Comparison of ENCODE assay signal across 20 cellular contexts in the genomic region with DNA sequence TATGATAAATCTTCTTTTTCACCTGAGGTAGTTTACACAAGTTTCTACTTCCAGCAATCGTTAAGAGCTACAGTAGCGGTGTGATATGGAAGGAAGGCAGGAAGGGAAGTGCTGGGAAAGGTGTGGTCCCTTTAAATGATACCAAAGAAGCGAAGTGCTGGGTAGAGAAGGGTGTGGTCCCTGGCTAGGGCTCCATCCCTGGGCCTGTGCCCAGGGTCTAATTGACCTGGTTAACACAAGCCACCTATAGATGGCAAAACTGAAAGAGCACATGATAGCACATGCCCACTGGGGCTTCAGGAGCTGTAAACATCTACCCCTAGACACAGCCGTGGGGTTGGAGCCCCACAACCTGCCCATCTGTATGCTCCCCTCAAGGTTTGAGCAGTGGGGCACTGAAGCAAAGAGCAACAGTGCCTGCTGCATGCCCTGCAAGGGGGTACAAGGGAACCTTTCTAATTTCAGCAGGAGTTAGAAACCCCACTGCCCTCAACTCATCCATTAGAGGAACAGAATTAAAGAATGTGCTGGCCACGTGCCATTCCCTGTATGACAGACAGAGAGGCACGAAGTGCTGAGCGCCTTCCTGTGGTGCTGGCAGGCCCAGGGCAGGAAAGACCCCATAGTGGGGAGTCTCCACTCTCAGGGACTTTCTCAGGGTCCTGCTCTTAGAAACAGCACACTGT.
DNase-seq lines count a peak whose midpoint lies in the region; TF ChIP-seq lines count a peak whose summit lies in the region.
"Had no signal": no experiment of that assay in that cellular context is flagged by ENCODE, and none has a peak within 500 bp of the region (broad histone marks: within the 10 kb centered on the region; RNA-seq: fewer than 3 reads in every experiment).

No MANE protein-coding gene starts in this region.

- DNase-seq in A673 (ENCODE audit: low spot score): peak; percentile 57
- peak; percentile 13 for DNase-seq in LoVo (ENCODE audit: low spot score)
- DNase-seq in RWPE1 (ENCODE audit: low spot score): no peak
- DNase-seq in lung microvascular endothelial cell (ENCODE audit: low read depth in 2 of 2): peak; percentile 12 to 33
- DNase-seq in type B pancreatic cell (ENCODE audit: extremely low spot score, unreplicated experiment): no peak
- no peak for DNase-seq in ACHN
- DNase-seq in CD8-positive, alpha-beta memory T cell: no peak
- no peak for DNase-seq in dermis blood vessel endothelial cell
- DNase-seq: AML-193; CD4-positive, CD25-positive, alpha-beta regulatory T cell; EL; NCI-H1048; NCI-H187; NK-92 treated with Interleukin-12 subunit alpha and Interleukin-12 subunit beta, amount 100 ng/mL, for 24 hours; OCI-M1; RPMI8226; SW 1271 had no signal

- H3K9me3 ChIP-seq in A673 (ENCODE audit: low read depth, low read length, poor library complexity, severe bottlenecking): no peaks in the 10 kb centered on the region
- no peaks in the 10 kb centered on the region for H3K9me3 ChIP-seq in CD8-positive, alpha-beta memory T cell (ENCODE audit: low read length)
- H3K9me3 ChIP-seq: A549, SJSA1 had no signal

- BruUV-seq in A673 (replicated peaks; lab: Mats Ljungman, UMichigan): no TSS peak

- CTCF ChIA-PET in A673 (lab: Charles Lee) (no interaction called here), RWPE1 (lab: Yijun Ruan, JAX) (no interaction called here)
- CTCF ChIA-PET in CD8-positive, alpha-beta memory T cell (lab: Charles Lee): no interaction called here

- H3K4me1 Mint-ChIP-seq in type B pancreatic cell (ENCODE audit: unreplicated experiment): peaks cover 50% of the 10 kb centered on the region
- H3K4me1 Mint-ChIP-seq in CD8-positive, alpha-beta memory T cell: no peaks in the 10 kb centered on the region
- H3K4me1 Mint-ChIP-seq: CD4-positive, CD25-positive, alpha-beta regulatory T cell; IgD-negative memory B cell had no signal

- POLR2A ChIA-PET in A673 (lab: Charles Lee; ENCODE audit: low non-redundant PET): no interaction called here
- POLR2A ChIA-PET in RWPE1 (lab: Yijun Ruan, JAX; ENCODE audit: low non-redundant PET): no interaction called here
- POLR2A ChIA-PET in CD8-positive, alpha-beta memory T cell (lab: Charles Lee): no interaction called here

- no peak overlapping the region for H3K27ac Mint-ChIP-seq in type B pancreatic cell
- no peak overlapping the region for H3K27ac Mint-ChIP-seq in CD8-positive, alpha-beta memory T cell
- H3K27ac Mint-ChIP-seq: CD4-positive, CD25-positive, alpha-beta regulatory T cell; IgD-negative memory B cell had no signal

- intact Hi-C loops in A673 (cut with micrococcal nuclease; ENCODE audit: unreplicated experiment): no loop called here

- TF ChIP-seq CTCF in A673 (conservative IDR thresholded peaks at IDR 0.05; ENCODE audit: low read depth, low read length) (no peak), RWPE1 (conservative IDR thresholded peaks at IDR 0.05; ENCODE audit: low read depth) (no peak), type B pancreatic cell (conservative IDR thresholded peaks at IDR 0.05) (no peak)

- in situ Hi-C loops in ACHN (cut with HindIII; ENCODE audit: low pct_ligation_motif_present, low pct_unique_long_range_greater_than_20kb, low sequenced_read_pairs): no loop called here

- peaks cover 5% of the 10 kb centered on the region for H3K27me3 ChIP-seq in A673 (replicated peaks; ENCODE audit: insufficient read depth, low read depth, low read length, poor library complexity)
- no peaks in the 10 kb centered on the region for H3K27me3 ChIP-seq in CD8-positive, alpha-beta memory T cell (ENCODE audit: insufficient read depth, low read length, poor library complexity, severe bottlenecking)
- H3K27me3 ChIP-seq: SJSA1 had no signal

- H3K4me1 ChIP-seq in A673 (ENCODE audit: insufficient read depth, low read length, poor library complexity, severe bottlenecking): no peaks in the 10 kb centered on the region
- no peaks in the 10 kb centered on the region for H3K4me1 ChIP-seq in CD8-positive, alpha-beta memory T cell (ENCODE audit: insufficient read depth, low read length)

- H3K4me3 ChIP-seq in A673 (ENCODE audit: low read depth, low read length, poor library complexity, severe bottlenecking): no peak overlapping the region
- H3K4me3 ChIP-seq in CD8-positive, alpha-beta memory T cell (ENCODE audit: low read length): no peak overlapping the region
- H3K4me3 ChIP-seq: A549, SJSA1 had no signal

- H3K36me3 Mint-ChIP-seq in type B pancreatic cell: peaks cover 5% of the 10 kb centered on the region
- H3K36me3 Mint-ChIP-seq in CD8-positive, alpha-beta memory T cell: peaks cover 0 to 1% (median 0%) of the 10 kb centered on the region in 3 donors
- H3K36me3 Mint-ChIP-seq: CD4-positive, CD25-positive, alpha-beta regulatory T cell; IgD-negative memory B cell had no signal

- peaks cover 5% of the 10 kb centered on the region for H3K9me3 Mint-ChIP-seq in type B pancreatic cell
- peaks cover 0 to 3% (median 2%) of the 10 kb centered on the region in 5 donors for H3K9me3 Mint-ChIP-seq in CD8-positive, alpha-beta memory T cell
- H3K9me3 Mint-ChIP-seq: IgD-negative memory B cell had no signal

- peaks cover 5% of the 10 kb centered on the region for H3K27me3 Mint-ChIP-seq in type B pancreatic cell
- H3K27me3 Mint-ChIP-seq in CD8-positive, alpha-beta memory T cell: peaks cover 12 to 20% of the 10 kb centered on the region in 2 donors

- H3K27ac ChIP-seq in A673 (ENCODE audit: low read depth, low read length, poor library complexity, severe bottlenecking) (no peak overlapping the region), RWPE1 (peak overlapping the region; percentile 81)
- H3K27ac ChIP-seq in CD8-positive, alpha-beta memory T cell (ENCODE audit: low read depth, low read length): no peak overlapping the region
- H3K27ac ChIP-seq: A549, SJSA1 had no signal

- H3K4me3 Mint-ChIP-seq in type B pancreatic cell: no peak overlapping the region
- H3K4me3 Mint-ChIP-seq in CD8-positive, alpha-beta memory T cell: no peak overlapping the region
- H3K4me3 Mint-ChIP-seq: CD4-positive, CD25-positive, alpha-beta regulatory T cell; IgD-negative memory B cell had no signal

- H3K36me3 ChIP-seq in A673 (ENCODE audit: insufficient read depth, low read length, poor library complexity, severe bottlenecking): no peaks in the 10 kb centered on the region
- H3K36me3 ChIP-seq in CD8-positive, alpha-beta memory T cell (ENCODE audit: insufficient read depth, low read length): no peaks in the 10 kb centered on the region
- H3K36me3 ChIP-seq: SJSA1 had no signal

Comparison
In these comparisons a context has a peak if more than half of its experiments do, and no peak if none do; other contexts are left out.
1. DNase-seq: peak in A673 (single experiment), LoVo (single experiment) and lung microvascular endothelial cell (2 of 2); none in RWPE1 (single experiment), type B pancreatic cell (single experiment), ACHN (single experiment), CD8-positive, alpha-beta memory T cell (0 of 5) and dermis blood vessel endothelial cell (single experiment).